1 cellular context compared by ENCODE assay signal in genomic region chr22:37660709-37661045, GRCh38.
TF ChIP-seq lines count a peak whose summit lies in the region.

No MANE protein-coding gene starts in this region.

TF ChIP-seq in HCT116, 20 proteins besides CTCF, POLR2A, EP300 and RAD21 (continued from another document):
- TF ChIP-seq ATF3 (IDR thresholded peaks at IDR 0.05) = no peak
- TF ChIP-seq MAX (IDR thresholded peaks at IDR 0.05) = no peak
- TF ChIP-seq SP1 (IDR thresholded peaks at IDR 0.05; ENCODE audit: low read depth) = no peak
